Comparison of ENCODE assay signal across 28 cellular contexts in genomic region chr19:49222011-49222410, GRCh38.
"Had no signal": no experiment of that assay in that cellular context is flagged by ENCODE, and none has a peak within 500 bp of the region (broad histone marks: within the 10 kb centered on the region; RNA-seq: fewer than 3 reads in every experiment).

No MANE protein-coding gene starts in this region.

- H3K4me2 ChIP-seq: neural progenitor cell had no signal

- H3K36me3 ChIP-seq: ascending aorta, left lung, lower lobe of right lung, neural progenitor cell, right atrium auricular region, suprapubic skin, tibial nerve had no signal

- H3K27me3 ChIP-seq: ascending aorta, neural progenitor cell, right atrium auricular region, suprapubic skin had no signal

- H3K4me3 ChIP-seq: ascending aorta, left lung, lower lobe of right lung, neural progenitor cell, right atrium auricular region, suprapubic skin, tibial nerve had no signal

- DNase-seq: activated CD4-positive, alpha-beta memory T cell treated with anti-CD3 and anti-CD28 coated beads, Interleukin-2, amount 10 ng/mL, durations not matched to agents 7 days and 5 days; activated CD4-positive, alpha-beta T cell treated with anti-CD3 and anti-CD28 coated beads, Interleukin-2, amount 10 ng/mL, durations not matched to agents 24 days and 14 days; activated CD4-positive, CD25-positive, alpha-beta regulatory T cell treated with anti-CD3 and anti-CD28 coated beads, Interleukin-2, amount 50 U/mL, for 72 hours; activated CD8-positive, alpha-beta memory T cell treated with anti-CD3 and anti-CD28 coated beads, Interleukin-2, amount 50 U/mL, for 48 hours; activated gamma-delta T cell; activated naive CD4-positive, alpha-beta T cell treated with anti-CD3 and anti-CD28 coated beads, Interleukin-2, amount 10 ng/mL, durations not matched to agents 7 days and 5 days; activated naive CD8-positive, alpha-beta T cell treated with anti-CD3 and anti-CD28 coated beads, Interleukin-2, amount 10 ng/mL, durations not matched to agents 7 days and 5 days; activated T-cell treated with anti-CD3 and anti-CD28 coated beads, Interleukin-2, amount 50 U/mL, for 24 hours; caudate nucleus; endodermal cell; left lung; lower lobe of right lung; mesendoderm; natural killer cell; occipital lobe; stimulated activated CD4-positive, alpha-beta T cell treated with anti-CD3 and anti-CD28 coated beads, Interleukin-15, amount 100 ng/mL, for 24 hours; stimulated activated CD4-positive, alpha-beta T cell treated with anti-CD3 and anti-CD28 coated beads, Interleukin-2, amount 100 ng/mL, for 24 hours; stimulated activated naive CD4-positive, alpha-beta T cell; T-helper 9 cell had no signal

- H3K9me3 ChIP-seq: ascending aorta, left lung, lower lobe of right lung, right atrium auricular region, suprapubic skin, tibial nerve had no signal

- H3K9ac ChIP-seq: neural progenitor cell, parathyroid adenoma had no signal

- H3K27ac ChIP-seq: ascending aorta, left lung, lower lobe of right lung, neural progenitor cell, parathyroid adenoma, right atrium auricular region, suprapubic skin, tibial nerve had no signal

- H3K4me1 ChIP-seq: ascending aorta, left lung, neural progenitor cell, parathyroid adenoma had no signal

- ATAC-seq: esophagus mucosa, left lung, lower lobe of right lung, natural killer cell had no signal

- H2AFZ ChIP-seq: neural progenitor cell, parathyroid adenoma had no signal

- H3K79me2 ChIP-seq: parathyroid adenoma had no signal

- FAIRE-seq: frontal cortex, TTC549 had no signal
